ENCODE assay signal across 8 cellular contexts in the genomic region with DNA sequence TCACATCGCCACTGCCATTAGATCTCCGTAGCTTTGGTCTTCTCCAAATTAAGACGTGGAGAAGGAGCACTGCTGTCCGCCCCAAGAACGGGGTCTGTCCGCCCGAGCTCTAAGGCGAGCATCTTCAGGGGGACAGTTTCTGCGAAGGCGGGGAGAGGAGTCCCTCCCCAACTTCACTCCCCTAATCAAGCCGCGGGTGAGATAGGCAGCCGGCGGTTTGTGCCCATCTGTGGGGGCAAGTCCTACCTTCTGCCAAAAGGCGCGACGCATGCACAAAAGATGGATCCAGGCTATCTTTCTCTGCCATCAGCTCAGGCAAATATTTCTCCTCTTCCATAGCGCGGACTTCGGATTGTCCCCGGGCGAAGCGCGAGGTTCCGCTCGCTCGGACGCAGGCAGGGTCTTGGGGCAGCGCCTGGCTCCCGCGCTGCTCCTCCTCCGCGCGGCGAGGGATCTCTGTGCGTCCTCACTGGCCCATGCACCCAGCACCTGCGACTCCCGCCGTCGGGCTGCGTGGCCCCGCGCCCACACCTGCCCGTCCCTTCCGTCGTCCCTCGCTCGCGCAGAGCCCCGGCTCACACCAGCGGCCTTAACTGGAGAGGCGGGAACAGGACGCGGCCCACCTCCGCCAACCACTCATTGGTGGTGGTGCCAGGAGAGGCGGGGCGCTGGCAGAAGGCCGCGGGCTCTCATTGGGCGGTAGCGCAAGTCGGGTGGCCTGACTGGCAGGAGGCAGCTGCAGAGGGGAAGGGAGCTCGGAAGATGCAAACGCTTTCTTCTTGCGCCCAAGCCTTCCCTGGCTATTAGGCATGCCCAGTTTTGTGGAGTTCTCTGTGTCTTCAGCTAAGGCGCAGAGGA. TPM values are rescaled to one million over a fixed set of nuclear protein-coding genes. Genes with fewer than 3 reads are reported as not detected.
DNase-seq lines count a peak whose midpoint lies in the region; ATAC-seq and TF ChIP-seq lines count a peak whose summit lies in the region.

KHDRBS2 (minus strand) TSS at position 614 of the 858 bp plus-strand sequence.

- no peak for TF ChIP-seq CTCF in A673 (conservative IDR thresholded peaks at IDR 0.05; ENCODE audit: low read depth, low read length)
- no peak for TF ChIP-seq CTCF in sigmoid colon (IDR thresholded peaks at IDR 0.05)

- intact Hi-C loops in A673 (cut with micrococcal nuclease; ENCODE audit: unreplicated experiment) = no loop called here
- intact Hi-C loops in sigmoid colon (cut with DNase I) = no loop called here

- peak; percentile 11 for DNase-seq in A673 (ENCODE audit: low spot score)
- DNase-seq in NCI-H446 treated with DMSO at 0.1 percent for 48 hours (lab: John Stamatoyannopoulos, UW) = peak; percentile 39
- DNase-seq in astrocyte of the hippocampus (ENCODE audit: low read depth, low spot score) = peak; percentile 28
- DNase-seq in iPS-NIHi7 (ENCODE audit: extremely low spot score) = peak; percentile 97
- peak; percentile 80 for DNase-seq in sigmoid colon
- no peak for DNase-seq in DMS79 (lab: John Stamatoyannopoulos, UW)

- ATAC-seq in GM18867 (IDR thresholded peaks at IDR 0.05; ENCODE audit: unreplicated experiment) (peak; percentile 100), HG03025 (IDR thresholded peaks at IDR 0.05; ENCODE audit: low FRiP score, unreplicated experiment) (peak; percentile 100)

- TF ChIP-seq EP300 in sigmoid colon (IDR thresholded peaks at IDR 0.05) = no peak

- H3K27ac ChIP-seq in A673 (ENCODE audit: low read depth, low read length, poor library complexity, severe bottlenecking) (no peak within 1 kb of the TSS), sigmoid colon (no peak within 1 kb of the TSS)

- no TSS peak for BruUV-seq in A673 (replicated peaks; lab: Mats Ljungman, UMichigan)

- CTCF ChIA-PET in A673 (lab: Charles Lee) = no interaction called here

- 1 to 2% methylated on average over 66 of the region's 66 CpGs for WGBS in sigmoid colon, 2 donors

- TF ChIP-seq POLR2A in sigmoid colon (IDR thresholded peaks at IDR 0.05) = no peak

- H3K4me3 ChIP-seq in A673 (ENCODE audit: low read depth, low read length, poor library complexity, severe bottlenecking) (no peak within 1 kb of the TSS), sigmoid colon (peak within 1 kb of the TSS in 3 of 4 donors; percentile 29 to 44 (median 41))

- H3K4me1 ChIP-seq in A673 (ENCODE audit: insufficient read depth, low read length, poor library complexity, severe bottlenecking) (no peaks in the 10 kb centered on the region), sigmoid colon (peaks cover 0 to 14% (median 7%) of the 10 kb centered on the region in 4 donors)

- H3K27me3 ChIP-seq in A673 (replicated peaks; ENCODE audit: insufficient read depth, low read depth, low read length, poor library complexity) = no peaks in the 10 kb centered on the region
- peaks cover 9 to 35% (median 18%) of the 10 kb centered on the region in 3 donors for H3K27me3 ChIP-seq in sigmoid colon

- H3K9me3 ChIP-seq in A673 (ENCODE audit: low read depth, low read length, poor library complexity, severe bottlenecking) (peaks cover 6% of the 10 kb centered on the region), sigmoid colon (no peaks in the 10 kb centered on the region)

- POLR2A ChIA-PET in A673 (lab: Charles Lee; ENCODE audit: low non-redundant PET) = no interaction called here

- H3K36me3 ChIP-seq in A673 (ENCODE audit: insufficient read depth, low read length, poor library complexity, severe bottlenecking) = no peaks in the 10 kb centered on the region
- H3K36me3 ChIP-seq in sigmoid colon = no peaks in the 10 kb centered on the region

RNA-seq across cellular contexts. Expression of gene KHDRBS2, which starts in this region (rescaled TPM):
- total RNA-seq in A673 (2021) = not detected in 2 replicates
- total RNA-seq in sigmoid colon = under 1 TPM in 3 of 4 donors, not detected in 1; 0.16 to 0.36 (median 0.27) TPM
- under 1 TPM in 2 of 3 donors, not detected in 1; 0.57 to 0.69 TPM for polyA plus RNA-seq in sigmoid colon

Comparison
In these comparisons a context has a peak if more than half of its experiments do, and no peak if none do; other contexts are left out.
1. Peak in DNase-seq in A673; RNA of the gene not detected or under 1 TPM.
2. Peak in DNase-seq and H3K4me3 ChIP-seq in sigmoid colon; RNA of the gene not detected or under 1 TPM.